8 cellular contexts compared by ENCODE assay signal in the genomic region with DNA sequence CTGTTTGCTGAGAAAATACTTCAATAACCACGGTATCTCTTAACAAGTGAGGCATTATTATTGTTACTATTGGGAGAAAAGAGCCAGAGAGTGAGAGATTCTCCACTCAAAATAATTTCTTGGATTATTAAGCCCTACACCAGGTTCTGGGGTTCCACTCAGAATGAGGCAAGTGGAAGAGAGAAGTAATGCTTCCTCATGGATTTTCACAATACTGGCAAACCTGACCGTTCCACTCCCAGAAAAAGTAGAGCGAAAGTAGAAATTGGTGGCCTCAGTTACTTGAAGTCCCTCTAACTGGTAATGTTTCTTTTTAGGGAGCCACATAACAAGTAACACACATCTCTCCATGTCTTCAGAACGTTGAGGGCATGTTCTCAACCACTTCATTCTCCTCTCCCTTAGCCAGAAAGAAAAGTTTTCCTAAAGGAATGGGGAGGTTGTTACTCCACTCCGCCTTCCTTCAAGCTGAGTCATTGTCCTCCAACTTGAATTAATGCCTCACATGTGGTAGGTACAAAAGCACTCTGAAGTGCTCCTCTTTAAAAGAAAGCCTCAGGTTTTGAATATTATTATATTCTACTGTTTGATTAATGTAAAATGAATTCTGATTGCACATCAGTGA. TPM values are rescaled to one million over a fixed set of nuclear protein-coding genes. Genes with fewer than 3 reads are reported as not detected.
DNase-seq lines count a peak whose midpoint lies in the region; ATAC-seq and FAIRE-seq lines count a peak whose summit lies in the region.

No MANE protein-coding gene starts in this region.

- H3K27ac Mint-ChIP-seq in CD4-positive, CD25-positive, alpha-beta regulatory T cell, result peak overlapping the region; percentile 48 to 92 (median 79)
- peak overlapping the region; percentile 90 for H3K27ac Mint-ChIP-seq in activated T-helper 2 cell treated with anti-CD3 and anti-CD28 coated beads, Interferon-gamma antibody, Interleukin-2, Interleukin-4, amounts not matched to agents 10 μg/mL and 5 μg/mL and 100 μg/mL, durations not matched to agents 14 hours and 24 hours and 36 hours

- ATAC-seq in CD4-positive, CD25-positive, alpha-beta regulatory T cell (ENCODE audit: low read depth in 2 of 2), result no peak

- peaks cover 24 to 50% (median 28%) of the 10 kb centered on the region in 4 donors for H3K4me1 Mint-ChIP-seq in CD4-positive, CD25-positive, alpha-beta regulatory T cell
- peaks cover 36% of the 10 kb centered on the region for H3K4me1 Mint-ChIP-seq in activated T-helper 2 cell treated with anti-CD3 and anti-CD28 coated beads, Interferon-gamma antibody, Interleukin-2, Interleukin-4, amounts not matched to agents 10 μg/mL and 5 μg/mL and 100 μg/mL, durations not matched to agents 14 hours and 24 hours and 36 hours (ENCODE audit: low read depth)

- no peaks in the 10 kb centered on the region for H3K9me3 ChIP-seq in CD4-positive, CD25-positive, alpha-beta regulatory T cell (ENCODE audit: control insufficient read depth in 2 of 2, low read length in 2 of 2)

- no peaks in the 10 kb centered on the region for H3K27me3 Mint-ChIP-seq in CD4-positive, CD25-positive, alpha-beta regulatory T cell
- no peaks in the 10 kb centered on the region for H3K27me3 Mint-ChIP-seq in activated T-helper 2 cell treated with anti-CD3 and anti-CD28 coated beads, Interferon-gamma antibody, Interleukin-2, Interleukin-4, amounts not matched to agents 10 μg/mL and 5 μg/mL and 100 μg/mL, durations not matched to agents 14 hours and 24 hours and 36 hours (ENCODE audit: low read depth)

- H3K27ac ChIP-seq in CD4-positive, CD25-positive, alpha-beta regulatory T cell (ENCODE audit: insufficient read depth, low read length, poor library complexity, severe bottlenecking), result peak overlapping the region; percentile 88

- H3K4me1 ChIP-seq in CD4-positive, CD25-positive, alpha-beta regulatory T cell (ENCODE audit: control insufficient read depth, insufficient read depth, low read length, poor library complexity, severe bottlenecking), result peaks cover 22% of the 10 kb centered on the region

- peak overlapping the region; percentile 92 to 94 (median 94) for H3K4me3 Mint-ChIP-seq in CD4-positive, CD25-positive, alpha-beta regulatory T cell
- peak overlapping the region; percentile 97 for H3K4me3 Mint-ChIP-seq in activated T-helper 2 cell treated with anti-CD3 and anti-CD28 coated beads, Interferon-gamma antibody, Interleukin-2, Interleukin-4, amounts not matched to agents 10 μg/mL and 5 μg/mL and 100 μg/mL, durations not matched to agents 14 hours and 24 hours and 36 hours (ENCODE audit: low read depth)

- no peaks in the 10 kb centered on the region for H3K9me3 Mint-ChIP-seq in CD4-positive, CD25-positive, alpha-beta regulatory T cell
- H3K9me3 Mint-ChIP-seq in activated T-helper 2 cell treated with anti-CD3 and anti-CD28 coated beads, Interferon-gamma antibody, Interleukin-2, Interleukin-4, amounts not matched to agents 10 μg/mL and 5 μg/mL and 100 μg/mL, durations not matched to agents 14 hours and 24 hours and 36 hours, result no peaks in the 10 kb centered on the region

- H3K36me3 Mint-ChIP-seq in CD4-positive, CD25-positive, alpha-beta regulatory T cell, result no peaks in the 10 kb centered on the region
- peaks cover 26% of the 10 kb centered on the region for H3K36me3 Mint-ChIP-seq in activated T-helper 2 cell treated with anti-CD3 and anti-CD28 coated beads, Interferon-gamma antibody, Interleukin-2, Interleukin-4, amounts not matched to agents 10 μg/mL and 5 μg/mL and 100 μg/mL, durations not matched to agents 14 hours and 24 hours and 36 hours (ENCODE audit: low read depth)

- no peak for FAIRE-seq in urothelium cell line (lab: Jason Lieb, UNC)

- H3K27me3 ChIP-seq in CD4-positive, CD25-positive, alpha-beta regulatory T cell (ENCODE audit: control insufficient read depth, insufficient read depth, low read length), result no peaks in the 10 kb centered on the region

- H3K4me3 ChIP-seq in CD4-positive, CD25-positive, alpha-beta regulatory T cell (ENCODE audit: low read depth, low read length), result peak overlapping the region; percentile 90

- no peaks in the 10 kb centered on the region for H3K36me3 ChIP-seq in CD4-positive, CD25-positive, alpha-beta regulatory T cell (ENCODE audit: control insufficient read depth, insufficient read depth, low read length)

- intact Hi-C loops in activated T-helper 2 cell treated with anti-CD3 and anti-CD28 coated beads, Interferon-gamma antibody, Interleukin-2, Interleukin-4, amounts not matched to agents 10 μg/mL and 5 μg/mL and 100 μg/mL, durations not matched to agents 14 hours and 24 hours and 36 hours (cut with micrococcal nuclease), result loop anchor here (2.0 to 10.0 kb wide), 2 partner anchors 33 to 219 kb away; partner anchors contain the start of gene BEND6

- peak in 1 of 3 donors; percentile 13 for DNase-seq in CD4-positive, CD25-positive, alpha-beta regulatory T cell
- DNase-seq in HT-29 (ENCODE audit: low spot score) (peak; percentile 78), islet precursor cell (peak; percentile 64), urothelium cell line (ENCODE audit: low spot score) (peak; percentile 58), DMS114 treated with DMSO at 0.1 percent for 48 hours (lab: John Stamatoyannopoulos, UW; ENCODE audit: unreplicated experiment) (no peak), NCI-H748 treated with DMSO at 0.1 percent for 48 hours (lab: John Stamatoyannopoulos, UW) (no peak), middle frontal gyrus (ENCODE audit: extremely low spot score, low spot score) (no peak)
- DNase-seq in activated T-helper 2 cell treated with anti-CD3 and anti-CD28 coated beads, Interferon-gamma antibody, Interleukin-2, Interleukin-4, amounts not matched to agents 10 μg/mL and 5 μg/mL and 100 μg/mL, durations not matched to agents 14 hours and 24 hours and 36 hours (ENCODE audit: low spot score), result no peak

RNA-seq across cellular contexts. Expression of gene BAG2, which starts 1.9 kb away (rescaled TPM):
- total RNA-seq in CD4-positive, CD25-positive, alpha-beta regulatory T cell, result 2.9 TPM
- polyA plus RNA-seq in CD4-positive, CD25-positive, alpha-beta regulatory T cell, result 1 to 10 TPM; 2.1 to 3.7 (median 3.0) TPM
- total RNA-seq in HT-29 (2014; rRNA removed; shearing (Covaris generic)), result 6.5 and 8.5 TPM in 2 replicates
- total RNA-seq in activated T-helper 2 cell treated with anti-CD3 and anti-CD28 coated beads, Interferon-gamma antibody, Interleukin-2, Interleukin-4, amounts not matched to agents 10 μg/mL and 5 μg/mL and 100 μg/mL, durations not matched to agents 14 hours and 24 hours and 36 hours, result 13.6 and 14.3 TPM in 2 replicates

RNA-seq across cellular contexts. Expression of gene RAB23, which starts 48.1 kb away (rescaled TPM):
- total RNA-seq in CD4-positive, CD25-positive, alpha-beta regulatory T cell, result 0.07 TPM
- polyA plus RNA-seq in CD4-positive, CD25-positive, alpha-beta regulatory T cell, result under 1 TPM in 3 of 4 donors, not detected in 1; 0.08 to 0.56 (median 0.49) TPM
- 4.5 and 5.1 TPM in 2 replicates for total RNA-seq in HT-29 (2014; rRNA removed; shearing (Covaris generic))
- 4.8 and 5.1 TPM in 2 replicates for total RNA-seq in activated T-helper 2 cell treated with anti-CD3 and anti-CD28 coated beads, Interferon-gamma antibody, Interleukin-2, Interleukin-4, amounts not matched to agents 10 μg/mL and 5 μg/mL and 100 μg/mL, durations not matched to agents 14 hours and 24 hours and 36 hours

Comparison
In these comparisons a context has a peak if more than half of its experiments do, and no peak if none do; other contexts are left out.
1. DNase-seq: peak in HT-29 (single experiment), islet precursor cell (single experiment) and urothelium cell line (single experiment); none in activated T-helper 2 cell treated with anti-CD3 and anti-CD28 coated beads, Interferon-gamma antibody, Interleukin-2, Interleukin-4, amounts not matched to agents 10 μg/mL and 5 μg/mL and 100 μg/mL, durations not matched to agents 14 hours and 24 hours and 36 hours (single experiment), DMS114 treated with DMSO at 0.1 percent for 48 hours (single experiment), NCI-H748 treated with DMSO at 0.1 percent for 48 hours (single experiment) and middle frontal gyrus (single experiment).